28 cellular contexts compared by ENCODE assay signal in the genomic region with DNA sequence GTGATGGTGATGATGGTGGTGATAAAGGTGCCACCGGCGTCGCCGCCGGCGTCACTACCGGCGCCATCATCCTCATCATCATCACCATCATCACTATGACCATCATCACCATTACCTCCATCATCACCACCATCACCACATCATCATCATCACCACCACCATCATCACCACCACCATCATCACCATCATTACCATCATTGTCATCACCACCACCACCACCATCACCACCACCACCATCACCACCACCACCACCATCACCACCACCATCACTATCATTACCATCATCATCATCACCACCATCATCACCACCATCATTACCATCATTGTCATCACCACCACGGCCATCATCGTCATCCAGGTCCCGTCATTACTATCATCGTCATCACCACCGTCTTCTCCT.
"Had no signal": no experiment of that assay in that cellular context is flagged by ENCODE, and none has a peak within 500 bp of the region (broad histone marks: within the 10 kb centered on the region; RNA-seq: fewer than 3 reads in every experiment).

No MANE protein-coding gene starts in this region.

- H3K36me3 ChIP-seq: gastrocnemius medialis, heart left ventricle, left lung, ovary, thyroid gland had no signal

- H3K27ac ChIP-seq: epithelial cell of prostate, gastrocnemius medialis, heart left ventricle, hepatocyte, left lung, ovary, psoas muscle, skin epidermis, spleen, thyroid gland had no signal

- H2AFZ ChIP-seq: hepatocyte had no signal

- H3K4me2 ChIP-seq: hepatocyte had no signal

- H3K4me3 ChIP-seq: gastrocnemius medialis, heart left ventricle, hepatocyte, left lung, mucosa of descending colon, ovary, psoas muscle, skin epidermis, spleen, thyroid gland had no signal

- DNase-seq: effector CD8-positive, alpha-beta T cell; endodermal cell; foreskin fibroblast; gastrocnemius medialis; heart left ventricle; left cardiac atrium; left lung; mesenchymal stem cell; mucosa of descending colon; naive B cell; nephron progenitor cell; occipital lobe; posterior cingulate gyrus; psoas muscle; right cardiac atrium; spleen; stimulated activated CD4-positive, alpha-beta T cell treated with anti-CD3 and anti-CD28 coated beads, Interleukin-4, amount 100 ng/mL, for 4 hours; stimulated activated naive CD8-positive, alpha-beta T cell treated with anti-CD3 and anti-CD28 coated beads, Interleukin-15, Interleukin-2, amounts not matched to agents 100 U/mL and 50 U/mL, for 24 hours; thyroid gland; trophoblast cell had no signal

- H3K4me1 ChIP-seq: gastrocnemius medialis, psoas muscle, thyroid gland had no signal

- H3K79me2 ChIP-seq: hepatocyte had no signal

- H3K27me3 ChIP-seq: gastrocnemius medialis, heart left ventricle, hepatocyte, left lung, ovary, spleen, thyroid gland had no signal

- H3K9me3 ChIP-seq: gastrocnemius medialis, heart left ventricle, left lung, mucosa of descending colon, ovary, psoas muscle, thyroid gland had no signal

- FAIRE-seq: colon, islet of Langerhans had no signal

- ATAC-seq: esophagus mucosa; gastrocnemius medialis; heart left ventricle; left cardiac atrium; left lung; mucosa of descending colon; psoas muscle; right cardiac atrium; stimulated activated memory B cell treated with anti-CD40 and anti-IgM and Interleukin-4, amounts not matched to agents 10 μg/mL and 1 μg/mL and 100 μg/mL, for 72 hours; stimulated activated naive CD8-positive, alpha-beta T cell treated with anti-CD3 and anti-CD28 coated beads, Interleukin-15, Interleukin-2, amounts not matched to agents 100 U/mL and 50 U/mL, for 24 hours had no signal
